In the genomic region with DNA sequence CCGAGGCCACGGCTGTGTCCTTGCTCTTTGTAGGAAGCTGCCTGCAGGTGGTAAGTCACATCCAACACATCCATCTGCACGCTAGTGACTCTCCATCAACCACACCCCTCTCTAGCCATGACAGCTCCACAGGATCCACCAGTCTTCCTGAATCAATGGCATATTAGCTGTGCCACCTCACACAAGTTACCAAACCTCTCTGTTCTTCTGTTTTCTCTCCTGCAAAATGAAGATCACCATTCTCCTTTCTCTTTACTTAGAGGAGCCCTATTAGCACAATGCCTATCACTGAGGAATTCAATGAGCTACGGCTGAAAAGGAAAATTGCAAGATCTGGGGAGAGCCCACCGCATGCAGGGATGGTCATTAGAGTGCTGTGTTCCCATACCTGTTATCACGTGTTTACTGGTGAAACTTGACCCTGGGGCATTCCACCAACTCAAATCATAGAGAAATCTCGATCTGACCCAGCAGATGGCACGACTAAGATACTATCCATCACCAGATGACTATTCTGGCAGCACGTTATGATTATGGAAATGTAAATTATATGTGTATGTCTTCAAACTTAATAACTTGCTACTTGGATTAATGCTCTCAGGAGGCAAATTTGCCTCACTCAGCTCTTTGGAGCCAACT, we compare ENCODE assay signal across 11 cellular contexts. TPM values are rescaled to one million over a fixed set of nuclear protein-coding genes. Genes with fewer than 3 reads are reported as not detected.
A peak's percentile ranks its signal among the peaks of the same experiment; 100 is the strongest.
DNase-seq lines count a peak whose midpoint lies in the region; ATAC-seq and TF ChIP-seq lines count a peak whose summit lies in the region.
"Had no signal": no experiment of that assay in that cellular context is flagged by ENCODE, and none has a peak within 500 bp of the region (broad histone marks: within the 10 kb centered on the region; RNA-seq: fewer than 3 reads in every experiment).

No MANE protein-coding gene starts in this region.

- no peak overlapping the region for H3K4me3 ChIP-seq in HEK293 (ENCODE audit: low read depth, low read length)
- H3K4me3 ChIP-seq: BLaER1 had no signal

- peaks cover 3 to 6% of the 10 kb centered on the region in 2 donors for H3K9me3 Mint-ChIP-seq in activated naive CD4-positive, alpha-beta T cell treated with anti-CD3 and anti-CD28 coated beads, Interleukin-2, amount 50 U/mL, for 72 hours
- H3K9me3 Mint-ChIP-seq in T-helper 1 cell treated with Interleukin-12 subunit alpha and Interleukin-12 subunit beta and Interleukin-4 antibody, amounts not matched to agents 30 μg/mL and 1 μg/mL, for 36 hours = no peaks in the 10 kb centered on the region
- H3K9me3 Mint-ChIP-seq in stimulated activated memory B cell treated with anti-CD40 and anti-IgM and Interleukin-4, amounts not matched to agents 10 μg/mL and 1 μg/mL and 100 μg/mL, for 72 hours = no peaks in the 10 kb centered on the region
- H3K9me3 Mint-ChIP-seq in naive thymus-derived CD8-positive, alpha-beta T cell = no peaks in the 10 kb centered on the region

- no peak for TF ChIP-seq CTCF in HEK293 (tag by site-specific recombination; IDR thresholded peaks at IDR 0.05)

- H3K4me3 Mint-ChIP-seq in T-helper 1 cell treated with Interleukin-12 subunit alpha and Interleukin-12 subunit beta and Interleukin-4 antibody, amounts not matched to agents 30 μg/mL and 1 μg/mL, for 36 hours = peak overlapping the region; percentile 11
- H3K4me3 Mint-ChIP-seq in stimulated activated memory B cell treated with anti-CD40 and anti-IgM and Interleukin-4, amounts not matched to agents 10 μg/mL and 1 μg/mL and 100 μg/mL, for 72 hours = peak overlapping the region; percentile 4
- H3K4me3 Mint-ChIP-seq in naive thymus-derived CD8-positive, alpha-beta T cell = peak overlapping the region in 1 of 10 donors; percentile 15

- H3K27me3 Mint-ChIP-seq in T-helper 1 cell treated with Interleukin-12 subunit alpha and Interleukin-12 subunit beta and Interleukin-4 antibody, amounts not matched to agents 30 μg/mL and 1 μg/mL, for 36 hours (ENCODE audit: low read depth) = no peaks in the 10 kb centered on the region
- no peaks in the 10 kb centered on the region for H3K27me3 Mint-ChIP-seq in stimulated activated memory B cell treated with anti-CD40 and anti-IgM and Interleukin-4, amounts not matched to agents 10 μg/mL and 1 μg/mL and 100 μg/mL, for 72 hours
- peaks cover 0 to 2% (median 0%) of the 10 kb centered on the region in 5 donors for H3K27me3 Mint-ChIP-seq in naive thymus-derived CD8-positive, alpha-beta T cell

- ATAC-seq in activated naive CD4-positive, alpha-beta T cell treated with anti-CD3 and anti-CD28 coated beads, Interleukin-2, amount 50 U/mL, for 72 hours = peak; percentile 4 to 6
- peak; percentile 43 for ATAC-seq in stimulated activated memory B cell treated with anti-CD40 and anti-IgM and Interleukin-4, amounts not matched to agents 10 μg/mL and 1 μg/mL and 100 μg/mL, for 72 hours
- no peak for ATAC-seq in HG03196 (IDR thresholded peaks at IDR 0.05; ENCODE audit: unreplicated experiment)
- ATAC-seq in naive thymus-derived CD8-positive, alpha-beta T cell = no peak

- H3K4me1 ChIP-seq in HEK293 (ENCODE audit: control insufficient read depth, insufficient read depth, low read length) = no peaks in the 10 kb centered on the region

- CTCF ChIA-PET in HEK293 (lab: Yijun Ruan, JAX) = interaction anchor here (0.5 to 6.6 kb wide), 7 partner anchors 23 to 183 kb away, joined by 3 to 128 read pairs (median 3); partner anchors contain the start of gene ATP6V1G1

- POLR2A ChIA-PET in HEK293 (lab: Yijun Ruan, JAX) = interaction anchor here (1.5 kb wide), 1 partner anchor 103 kb away, joined by 5 read pairs; the partner anchor contains the start of gene ATP6V1G1
- POLR2A ChIA-PET in naive thymus-derived CD8-positive, alpha-beta T cell (lab: Charles Lee) = interaction anchor here (1.3 to 1.7 kb wide), 2 partner anchors 98 to 103 kb away, joined by 3 to 5 read pairs; partner anchors contain the start of gene ATP6V1G1

- no peak for DNase-seq in activated naive CD4-positive, alpha-beta T cell treated with anti-CD3 and anti-CD28 coated beads, Interleukin-2, amount 50 U/mL, for 72 hours (ENCODE audit: low spot score in 2 of 2)
- no peak for DNase-seq in activated naive CD4-positive, alpha-beta T cell treated with anti-CD3 and anti-CD28 coated beads, Interleukin-2, amount 50 U/mL, for 16 hours
- no peak for DNase-seq in NCI-H2107 (lab: John Stamatoyannopoulos, UW)
- DNase-seq in naive thymus-derived CD8-positive, alpha-beta T cell = no peak
- DNase-seq: NCI-H187 treated with DMSO at 0.1 percent for 48 hours had no signal

- peaks cover 5 to 7% of the 10 kb centered on the region in 2 donors for H3K36me3 Mint-ChIP-seq in activated naive CD4-positive, alpha-beta T cell treated with anti-CD3 and anti-CD28 coated beads, Interleukin-2, amount 50 U/mL, for 72 hours
- no peaks in the 10 kb centered on the region for H3K36me3 Mint-ChIP-seq in T-helper 1 cell treated with Interleukin-12 subunit alpha and Interleukin-12 subunit beta and Interleukin-4 antibody, amounts not matched to agents 30 μg/mL and 1 μg/mL, for 36 hours (ENCODE audit: low read depth)
- H3K36me3 Mint-ChIP-seq in stimulated activated memory B cell treated with anti-CD40 and anti-IgM and Interleukin-4, amounts not matched to agents 10 μg/mL and 1 μg/mL and 100 μg/mL, for 72 hours = peaks cover 8% of the 10 kb centered on the region
- H3K36me3 Mint-ChIP-seq in naive thymus-derived CD8-positive, alpha-beta T cell = no peaks in the 10 kb centered on the region

- no peak overlapping the region for H3K27ac ChIP-seq in HEK293 (ENCODE audit: extremely low read depth, low read depth, low read length)
- H3K27ac ChIP-seq: BLaER1, parathyroid adenoma had no signal

- H3K9me3 ChIP-seq in HEK293 (ENCODE audit: control insufficient read depth, insufficient read depth, low read depth, low read length) = no peaks in the 10 kb centered on the region
- H3K9me3 ChIP-seq: BLaER1 had no signal

- peaks cover 24% of the 10 kb centered on the region for H3K4me1 Mint-ChIP-seq in T-helper 1 cell treated with Interleukin-12 subunit alpha and Interleukin-12 subunit beta and Interleukin-4 antibody, amounts not matched to agents 30 μg/mL and 1 μg/mL, for 36 hours (ENCODE audit: low read depth)
- H3K4me1 Mint-ChIP-seq in stimulated activated memory B cell treated with anti-CD40 and anti-IgM and Interleukin-4, amounts not matched to agents 10 μg/mL and 1 μg/mL and 100 μg/mL, for 72 hours = peaks cover 73% of the 10 kb centered on the region
- H3K4me1 Mint-ChIP-seq in naive thymus-derived CD8-positive, alpha-beta T cell = peaks cover 10 to 31% (median 16%) of the 10 kb centered on the region in 4 donors

- H3K36me3 ChIP-seq in HEK293 (ENCODE audit: control insufficient read depth in 2 of 2, insufficient read depth in 1 of 2, low read length in 2 of 2) = peaks cover 0 to 4% of the 10 kb centered on the region in 2 experiments; a peak in 1 of 3 replicates
- H3K36me3 ChIP-seq: BLaER1 had no signal

- H3K27ac Mint-ChIP-seq in activated naive CD4-positive, alpha-beta T cell treated with anti-CD3 and anti-CD28 coated beads, Interleukin-2, amount 50 U/mL, for 72 hours = peak overlapping the region; percentile 77 to 80
- H3K27ac Mint-ChIP-seq in T-helper 1 cell treated with Interleukin-12 subunit alpha and Interleukin-12 subunit beta and Interleukin-4 antibody, amounts not matched to agents 30 μg/mL and 1 μg/mL, for 36 hours = peak overlapping the region; percentile 43
- H3K27ac Mint-ChIP-seq in stimulated activated memory B cell treated with anti-CD40 and anti-IgM and Interleukin-4, amounts not matched to agents 10 μg/mL and 1 μg/mL and 100 μg/mL, for 72 hours = peak overlapping the region; percentile 92
- H3K27ac Mint-ChIP-seq in naive thymus-derived CD8-positive, alpha-beta T cell = peak overlapping the region in 3 of 10 donors; percentile 18 to 74 (median 67)

TF ChIP-seq in HEK293, 187 proteins besides CTCF, POLR2A, EP300 and RAD21:
- peak; percentile 48; the same call in 1 of the 2 replicates for TF ChIP-seq ZNF768 (tag by site-specific recombination; IDR thresholded peaks at IDR 0.05)
- TF ChIP-seq ZNF670 (tag by site-specific recombination; IDR thresholded peaks at IDR 0.05; ENCODE audit: low read depth) = no peak

RNA-seq across cellular contexts. Expression of gene WHRN, which starts 20.9 kb away (rescaled TPM):
- total RNA-seq in activated naive CD4-positive, alpha-beta T cell treated with anti-CD3 and anti-CD28 coated beads, Interleukin-2, amount 50 U/mL, for 72 hours = 1 to 10 TPM; 4.7 to 5.2 TPM
- 1 to 10 TPM; 3.3 to 4.2 TPM for total RNA-seq in naive thymus-derived CD8-positive, alpha-beta T cell
- polyA plus RNA-seq in naive thymus-derived CD8-positive, alpha-beta T cell = under 1 TPM; 0.17 to 0.56 (median 0.43) TPM

Comparison
In these comparisons a context has a peak if more than half of its experiments do, and no peak if none do; other contexts are left out.
1. ATAC-seq: peak in activated naive CD4-positive, alpha-beta T cell treated with anti-CD3 and anti-CD28 coated beads, Interleukin-2, amount 50 U/mL, for 72 hours (2 of 2) and stimulated activated memory B cell treated with anti-CD40 and anti-IgM and Interleukin-4, amounts not matched to agents 10 μg/mL and 1 μg/mL and 100 μg/mL, for 72 hours (single experiment); none in HG03196 (single experiment) and naive thymus-derived CD8-positive, alpha-beta T cell (0 of 2).